20 cellular contexts compared by ENCODE assay signal in genomic region chr11:1053121-1053901, GRCh38. TPM values are rescaled to one million over a fixed set of nuclear protein-coding genes. Genes with fewer than 3 reads are reported as not detected.
DNase-seq lines count a peak whose midpoint lies in the region; ATAC-seq and TF ChIP-seq lines count a peak whose summit lies in the region.
"Had no signal": no experiment of that assay in that cellular context is flagged by ENCODE, and none has a peak within 500 bp of the region (broad histone marks: within the 10 kb centered on the region; RNA-seq: fewer than 3 reads in every experiment).

No MANE protein-coding gene starts in this region.

- H3K4me1 ChIP-seq in NT2/D1 (ENCODE audit: insufficient read depth, insufficient read length): peaks cover 30% of the 10 kb centered on the region
- H3K4me1 ChIP-seq in psoas muscle: no peaks in the 10 kb centered on the region

- H3K9me3 ChIP-seq in NT2/D1 (ENCODE audit: insufficient read depth, low read length) (no peaks in the 10 kb centered on the region), psoas muscle (no peaks in the 10 kb centered on the region)

- ATAC-seq in activated CD4-positive, CD25-positive, alpha-beta regulatory T cell treated with anti-CD3 and anti-CD28 coated beads, Interleukin-2, amount 50 U/mL, for 24 hours: no peak
- no peak for ATAC-seq in psoas muscle
- ATAC-seq in HG02571 (IDR thresholded peaks at IDR 0.05; ENCODE audit: unreplicated experiment): no peak

- intact Hi-C loops in cardiac septum (cut with DNase I) (loop anchor here (5.0 kb wide), 1 partner anchor 131 kb away; no protein-coding TSS in a partner anchor), psoas muscle (cut with DNase I) (loop anchor here (5.0 kb wide), 2 partner anchors 76 to 126 kb away; partner anchors contain the start of gene AP2A2 (in 2 of the 2))

- H3K4me3 ChIP-seq in NT2/D1 (ENCODE audit: insufficient read length, low read depth) (no peak overlapping the region), psoas muscle (no peak overlapping the region)

- no peak for TF ChIP-seq CTCF in psoas muscle (IDR thresholded peaks at IDR 0.05)

- H3K36me3 ChIP-seq in NT2/D1 (ENCODE audit: insufficient read depth, insufficient read length, low read length): no peaks in the 10 kb centered on the region
- no peaks in the 10 kb centered on the region for H3K36me3 ChIP-seq in psoas muscle (ENCODE audit: insufficient read depth in 1 of 2, low read depth in 1 of 2)

- no peaks in the 10 kb centered on the region for H3K27me3 ChIP-seq in NT2/D1 (ENCODE audit: insufficient read depth, insufficient read length)
- H3K27me3 ChIP-seq in psoas muscle (ENCODE audit: insufficient read depth in 3 of 3, low read length in 2 of 3): peaks cover 0 to 33% (median 11%) of the 10 kb centered on the region in 3 donors

- 45 to 66% (median 55%) methylated on average over 22 to 25 of the region's 25 CpGs for WGBS in psoas muscle, 3 donors

- H3K27ac ChIP-seq in psoas muscle: no peak overlapping the region

- H3K9ac ChIP-seq in NT2/D1 (ENCODE audit: insufficient read length, low read depth): peak overlapping the region; percentile 56

- peak; percentile 23 for DNase-seq in activated CD4-positive, CD25-positive, alpha-beta regulatory T cell treated with anti-CD3 and anti-CD28 coated beads, Interleukin-2, amount 50 U/mL, for 72 hours
- DNase-seq in NT2/D1 (ENCODE audit: low read depth, low spot score) (no peak), cardiac septum (ENCODE audit: low spot score) (peak; percentile 66), psoas muscle (peak; percentile 8 to 44), GOT3 (lab: John Stamatoyannopoulos, UW) (no peak), NCI-H1417 treated with DMSO at 0.1 percent for 48 hours (lab: John Stamatoyannopoulos, UW) (no peak)
- DNase-seq: activated CD4-positive, alpha-beta T cell treated with anti-CD3 and anti-CD28 coated beads, Interleukin-2, amount 10 ng/mL, durations not matched to agents 7 days and 5 days; activated T-cell treated with anti-CD3 and anti-CD28 coated beads, Interleukin-2, amount 50 U/mL, for 48 hours; amygdala; midbrain; MM.1S; NCI-H2029; NCI-H748 treated with DMSO at 0.1 percent for 48 hours; stimulated activated CD4-positive, alpha-beta T cell treated with anti-CD3 and anti-CD28 coated beads, Interleukin-2, amount 100 ng/mL, for 24 hours had no signal

RNA-seq across cellular contexts. Expression of gene MUC6, which starts 16.8 kb away (rescaled TPM):
- not detected for total RNA-seq in cardiac septum
- total RNA-seq in psoas muscle: not detected
- under 1 TPM; under 0.01 to 0.04 (median 0.01) TPM for polyA plus RNA-seq in psoas muscle
- total RNA-seq: A172; activated CD4-positive, alpha-beta T cell treated with anti-CD3 and anti-CD28 coated beads, Interleukin-2, amount 10 ng/mL, durations not matched to agents 7 days and 5 days; epithelial cell of proximal tubule; glomerular endothelial cell had no signal

RNA-seq across cellular contexts. Expression of gene MUC2, which starts 21.4 kb away (rescaled TPM):
- total RNA-seq in cardiac septum: 0.03 TPM
- total RNA-seq in psoas muscle: under 1 TPM in 3 of 4 donors, not detected in 1; 0.02 to 0.44 (median 0.04) TPM
- under 1 TPM in 2 of 3 donors, not detected in 1; under 0.01 to 0.01 TPM for polyA plus RNA-seq in psoas muscle
- total RNA-seq: A172; activated CD4-positive, alpha-beta T cell treated with anti-CD3 and anti-CD28 coated beads, Interleukin-2, amount 10 ng/mL, durations not matched to agents 7 days and 5 days; epithelial cell of proximal tubule; glomerular endothelial cell; RPMI7951 had no signal

Comparison
In these comparisons a context has a peak if more than half of its experiments do, and no peak if none do; other contexts are left out.
1. DNase-seq: peak in activated CD4-positive, CD25-positive, alpha-beta regulatory T cell treated with anti-CD3 and anti-CD28 coated beads, Interleukin-2, amount 50 U/mL, for 72 hours (single experiment), cardiac septum (single experiment) and psoas muscle (2 of 2); none in NT2/D1 (single experiment), GOT3 (single experiment) and NCI-H1417 treated with DMSO at 0.1 percent for 48 hours (single experiment).